Comparison of ENCODE assay signal across 16 cellular contexts in the genomic region with DNA sequence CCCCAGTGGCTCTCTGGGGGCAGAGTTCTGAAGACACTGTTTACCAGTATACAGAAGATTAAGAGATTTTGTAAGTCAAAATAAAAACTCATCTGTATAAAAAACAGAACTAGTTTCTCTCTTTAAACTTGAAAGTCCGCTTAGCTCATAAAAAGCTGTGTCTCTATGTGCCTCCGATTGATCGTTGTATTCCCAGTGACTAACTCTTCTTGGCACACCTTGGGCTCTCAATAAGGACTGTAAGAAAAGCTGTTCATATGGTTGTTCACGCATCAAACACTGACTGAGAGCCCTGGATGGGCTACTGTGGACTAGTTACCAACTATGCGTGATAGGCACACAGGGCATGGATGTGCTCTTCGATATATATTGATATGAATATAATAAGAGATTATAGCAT.
DNase-seq lines count a peak whose midpoint lies in the region; ATAC-seq, FAIRE-seq and TF ChIP-seq lines count a peak whose summit lies in the region.
"Had no signal": no experiment of that assay in that cellular context is flagged by ENCODE, and none has a peak within 500 bp of the region (broad histone marks: within the 10 kb centered on the region; RNA-seq: fewer than 3 reads in every experiment).

No MANE protein-coding gene starts in this region.

- H3K27me3 ChIP-seq in HUES48 (ENCODE audit: control insufficient read depth, insufficient read depth, low read length): no peaks in the 10 kb centered on the region
- H3K27me3 ChIP-seq in adrenal gland: no peaks in the 10 kb centered on the region
- no peaks in the 10 kb centered on the region for H3K27me3 ChIP-seq in iPS-18a (ENCODE audit: control insufficient read depth, insufficient read depth, low read length)
- H3K27me3 ChIP-seq: pancreas, spleen had no signal

- intact Hi-C loops in adrenal gland (cut with DNase I): loop anchor here in 1 of 2 donors (5.0 to 10.0 kb wide), 2 partner anchors 110 to 192 kb away; a partner anchor contains a TSS

- no peak for TF ChIP-seq CTCF in adrenal gland (IDR thresholded peaks at IDR 0.05)

- ATAC-seq in GM19397 (IDR thresholded peaks at IDR 0.05; ENCODE audit: unreplicated experiment) (no peak), SK-N-SH treated with all-trans-retinoic acid at 6 μM for 48 hours (no peak)
- ATAC-seq: activated naive CD4-positive, alpha-beta T cell treated with anti-CD3 and anti-CD28 coated beads, Interleukin-2, amount 50 U/mL, for 72 hours had no signal

- H3K4me3 ChIP-seq in HUES48 (ENCODE audit: low read depth, low read length) (peak overlapping the region; percentile 17; the same call in 1 of the 2 replicates), adrenal gland (no peak overlapping the region), iPS-18a (ENCODE audit: low read length) (no peak overlapping the region), urinary bladder (ENCODE audit: low read depth, low read length) (no peak overlapping the region)
- H3K4me3 ChIP-seq: pancreas, spleen had no signal

- DNase-seq in adrenal gland: peak in 2 of 7 donors; percentile 23 to 28
- no peak for DNase-seq in frontal cortex (ENCODE audit: low spot score in 2 of 2)
- DNase-seq: activated CD4-positive, alpha-beta T cell treated with anti-CD3 and anti-CD28 coated beads for 1 hour; C1 segment of cervical spinal cord; MM.1S; NCI-H2081; NCI-H774; pancreas; Right ventricle myocardium superior; spleen had no signal

- no peaks in the 10 kb centered on the region for H3K36me3 ChIP-seq in HUES48 (ENCODE audit: control insufficient read depth, insufficient read depth, low read length)
- no peaks in the 10 kb centered on the region for H3K36me3 ChIP-seq in adrenal gland (replicated peaks in 1 of 2)
- no peaks in the 10 kb centered on the region for H3K36me3 ChIP-seq in iPS-18a (ENCODE audit: control insufficient read depth, low read depth, low read length)
- no peaks in the 10 kb centered on the region for H3K36me3 ChIP-seq in urinary bladder (ENCODE audit: insufficient read depth)
- H3K36me3 ChIP-seq: pancreas, spleen had no signal

- H3K9ac ChIP-seq in HUES48 (ENCODE audit: low read depth, low read length) (peak overlapping the region; percentile 42), iPS-18a (ENCODE audit: low read length) (peak overlapping the region; percentile 40)

- FAIRE-seq in frontal cortex (lab: Jason Lieb, UNC): no peak
- FAIRE-seq: pancreas had no signal

- H3K9me3 ChIP-seq in HUES48 (ENCODE audit: control insufficient read depth, insufficient read depth, low read length) (no peaks in the 10 kb centered on the region), adrenal gland (replicated peaks in 1 of 3) (no peaks in the 10 kb centered on the region), iPS-18a (ENCODE audit: control insufficient read depth, low read depth, low read length) (no peaks in the 10 kb centered on the region)
- H3K9me3 ChIP-seq: pancreas, spleen had no signal

- WGBS in adrenal gland, 4 donors: 70 to 81% (median 74%) methylated on average over 6 of the region's 6 CpGs
- WGBS in urinary bladder: 70% methylated on average over 6 of the region's 6 CpGs

- TF ChIP-seq POLR2A in adrenal gland (IDR thresholded peaks at IDR 0.05): no peak

- peaks cover 60% of the 10 kb centered on the region for H3K4me1 ChIP-seq in HUES48 (ENCODE audit: control insufficient read depth, insufficient read depth, low read length)
- H3K4me1 ChIP-seq in adrenal gland (replicated peaks in 1 of 2): peaks cover 5 to 19% of the 10 kb centered on the region in 2 donors
- H3K4me1 ChIP-seq in iPS-18a (ENCODE audit: control insufficient read depth, low read depth, low read length): peaks cover 59% of the 10 kb centered on the region
- H3K4me1 ChIP-seq in urinary bladder (ENCODE audit: insufficient read depth): no peaks in the 10 kb centered on the region
- H3K4me1 ChIP-seq: pancreas had no signal

- H3K27ac ChIP-seq in HUES48 (ENCODE audit: low read depth, low read length) (peak overlapping the region; percentile 95), adrenal gland (peak overlapping the region in 3 of 5 donors; percentile 38 to 68 (median 65)), iPS-18a (ENCODE audit: low read length) (peak overlapping the region; percentile 81), urinary bladder (ENCODE audit: low read depth) (peak overlapping the region; percentile 65)

TF ChIP-seq in SK-N-SH treated with all-trans-retinoic acid at 6 μM for 48 hours, 23 proteins besides CTCF, POLR2A, EP300 and RAD21:
- TF ChIP-seq, protein P1, sequence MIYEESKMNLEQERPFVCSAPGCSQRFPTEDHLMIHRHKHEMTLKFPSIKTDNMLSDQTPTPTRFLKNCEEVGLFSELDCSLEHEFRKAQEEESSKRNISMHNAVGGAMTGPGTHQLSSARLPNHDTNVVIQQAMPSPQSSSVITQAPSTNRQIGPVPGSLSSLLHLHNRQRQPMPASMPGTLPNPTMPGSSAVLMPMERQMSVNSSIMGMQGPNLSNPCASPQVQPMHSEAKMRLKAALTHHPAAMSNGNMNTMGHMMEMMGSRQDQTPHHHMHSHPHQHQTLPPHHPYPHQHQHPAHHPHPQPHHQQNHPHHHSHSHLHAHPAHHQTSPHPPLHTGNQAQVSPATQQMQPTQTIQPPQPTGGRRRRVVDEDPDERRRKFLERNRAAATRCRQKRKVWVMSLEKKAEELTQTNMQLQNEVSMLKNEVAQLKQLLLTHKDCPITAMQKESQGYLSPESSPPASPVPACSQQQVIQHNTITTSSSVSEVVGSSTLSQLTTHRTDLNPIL (CRISPR knock-in tag; IDR thresholded peaks at IDR 0.05; ENCODE audit: low read depth): no peak
- TF ChIP-seq ESRRG (CRISPR knock-in tag; IDR thresholded peaks at IDR 0.05) (no peak), BACH2 (CRISPR knock-in tag; IDR thresholded peaks at IDR 0.05; ENCODE audit: borderline replicate concordance) (no peak), OSR1 (CRISPR knock-in tag; IDR thresholded peaks at IDR 0.05) (no peak), ZFP3 (CRISPR knock-in tag; IDR thresholded peaks at IDR 0.05) (no peak), SNAI2 (CRISPR knock-in tag; IDR thresholded peaks at IDR 0.05) (no peak), ISL1 (CRISPR knock-in tag; IDR thresholded peaks at IDR 0.05) (no peak)
- TF ChIP-seq, protein P2, sequence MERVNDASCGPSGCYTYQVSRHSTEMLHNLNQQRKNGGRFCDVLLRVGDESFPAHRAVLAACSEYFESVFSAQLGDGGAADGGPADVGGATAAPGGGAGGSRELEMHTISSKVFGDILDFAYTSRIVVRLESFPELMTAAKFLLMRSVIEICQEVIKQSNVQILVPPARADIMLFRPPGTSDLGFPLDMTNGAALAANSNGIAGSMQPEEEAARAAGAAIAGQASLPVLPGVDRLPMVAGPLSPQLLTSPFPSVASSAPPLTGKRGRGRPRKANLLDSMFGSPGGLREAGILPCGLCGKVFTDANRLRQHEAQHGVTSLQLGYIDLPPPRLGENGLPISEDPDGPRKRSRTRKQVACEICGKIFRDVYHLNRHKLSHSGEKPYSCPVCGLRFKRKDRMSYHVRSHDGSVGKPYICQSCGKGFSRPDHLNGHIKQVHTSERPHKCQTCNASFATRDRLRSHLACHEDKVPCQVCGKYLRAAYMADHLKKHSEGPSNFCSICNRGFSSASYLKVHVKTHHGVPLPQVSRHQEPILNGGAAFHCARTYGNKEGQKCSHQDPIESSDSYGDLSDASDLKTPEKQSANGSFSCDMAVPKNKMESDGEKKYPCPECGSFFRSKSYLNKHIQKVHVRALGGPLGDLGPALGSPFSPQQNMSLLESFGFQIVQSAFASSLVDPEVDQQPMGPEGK (CRISPR knock-in tag; IDR thresholded peaks at IDR 0.05; ENCODE audit: borderline replicate concordance): no peak
- TF ChIP-seq, protein P3, sequence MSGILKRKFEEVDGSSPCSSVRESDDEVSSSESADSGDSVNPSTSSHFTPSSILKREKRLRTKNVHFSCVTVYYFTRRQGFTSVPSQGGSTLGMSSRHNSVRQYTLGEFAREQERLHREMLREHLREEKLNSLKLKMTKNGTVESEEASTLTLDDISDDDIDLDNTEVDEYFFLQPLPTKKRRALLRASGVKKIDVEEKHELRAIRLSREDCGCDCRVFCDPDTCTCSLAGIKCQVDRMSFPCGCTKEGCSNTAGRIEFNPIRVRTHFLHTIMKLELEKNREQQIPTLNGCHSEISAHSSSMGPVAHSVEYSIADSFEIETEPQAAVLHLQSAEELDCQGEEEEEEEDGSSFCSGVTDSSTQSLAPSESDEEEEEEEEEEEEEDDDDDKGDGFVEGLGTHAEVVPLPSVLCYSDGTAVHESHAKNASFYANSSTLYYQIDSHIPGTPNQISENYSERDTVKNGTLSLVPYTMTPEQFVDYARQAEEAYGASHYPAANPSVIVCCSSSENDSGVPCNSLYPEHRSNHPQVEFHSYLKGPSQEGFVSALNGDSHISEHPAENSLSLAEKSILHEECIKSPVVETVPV (CRISPR knock-in tag; IDR thresholded peaks at IDR 0.05): no peak
- TF ChIP-seq, protein P4, sequence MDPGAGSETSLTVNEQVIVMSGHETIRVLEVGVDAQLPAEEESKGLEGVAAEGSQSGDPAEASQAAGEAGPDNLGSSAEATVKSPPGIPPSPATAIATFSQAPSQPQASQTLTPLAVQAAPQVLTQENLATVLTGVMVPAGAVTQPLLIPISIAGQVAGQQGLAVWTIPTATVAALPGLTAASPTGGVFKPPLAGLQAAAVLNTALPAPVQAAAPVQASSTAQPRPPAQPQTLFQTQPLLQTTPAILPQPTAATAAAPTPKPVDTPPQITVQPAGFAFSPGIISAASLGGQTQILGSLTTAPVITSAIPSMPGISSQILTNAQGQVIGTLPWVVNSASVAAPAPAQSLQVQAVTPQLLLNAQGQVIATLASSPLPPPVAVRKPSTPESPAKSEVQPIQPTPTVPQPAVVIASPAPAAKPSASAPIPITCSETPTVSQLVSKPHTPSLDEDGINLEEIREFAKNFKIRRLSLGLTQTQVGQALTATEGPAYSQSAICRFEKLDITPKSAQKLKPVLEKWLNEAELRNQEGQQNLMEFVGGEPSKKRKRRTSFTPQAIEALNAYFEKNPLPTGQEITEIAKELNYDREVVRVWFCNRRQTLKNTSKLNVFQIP (CRISPR knock-in tag; IDR thresholded peaks at IDR 0.05; ENCODE audit: borderline replicate concordance, low read depth): no peak
TF ChIP-seq in SK-N-SH treated with all-trans-retinoic acid at 6 μM for 48 hours: peak in this region for 0.
